9 cellular contexts compared by ENCODE assay signal in the genomic region with DNA sequence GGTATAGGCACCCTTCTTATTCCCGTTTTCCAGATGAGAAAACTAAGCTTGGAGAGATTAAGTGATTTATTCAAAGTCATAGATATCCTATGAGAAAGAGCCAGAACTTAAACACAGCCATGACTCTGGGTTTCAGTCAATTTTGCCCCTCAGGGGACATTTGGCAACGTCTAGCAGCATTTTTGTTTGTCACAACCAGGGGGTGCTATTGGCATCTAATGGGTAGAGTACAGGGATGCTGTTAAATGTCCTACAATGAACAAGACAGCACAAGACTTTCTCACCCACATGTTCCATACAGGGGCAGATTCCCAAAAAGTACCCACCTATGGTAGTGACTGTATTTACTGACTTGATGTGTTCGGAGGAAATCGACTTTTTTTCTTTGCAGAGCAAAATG. TPM values are rescaled to one million over a fixed set of nuclear protein-coding genes. Genes with fewer than 3 reads are reported as not detected.
DNase-seq lines count a peak whose midpoint lies in the region; ATAC-seq and TF ChIP-seq lines count a peak whose summit lies in the region.
"Had no signal": no experiment of that assay in that cellular context is flagged by ENCODE, and none has a peak within 500 bp of the region (broad histone marks: within the 10 kb centered on the region; RNA-seq: fewer than 3 reads in every experiment).

No MANE protein-coding gene starts in this region.

- H3K4me1 ChIP-seq in esophagus muscularis mucosa (peaks cover 0 to 10% (median 6%) of the 10 kb centered on the region in 4 donors), transverse colon (no peaks in the 10 kb centered on the region)

- 46% methylated on average over 4 of the region's 4 CpGs for WGBS in esophagus muscularis mucosa
- WGBS in transverse colon (ENCODE audit: low coverage in 1 of 2), 2 donors, result 20 to 46% methylated on average over 3 to 4 of the region's 4 CpGs

- H3K27ac ChIP-seq in esophagus muscularis mucosa (replicated peaks in 1 of 4) (no peak overlapping the region), transverse colon (no peak overlapping the region)

- no peak overlapping the region for H3K4me3 Mint-ChIP-seq in activated CD4-positive, alpha-beta T cell treated with anti-CD3 and anti-CD28 coated beads for 36 hours
- H3K4me3 Mint-ChIP-seq: stimulated activated naive CD8-positive, alpha-beta T cell treated with anti-CD3 and anti-CD28 coated beads, Interleukin-15, Interleukin-2, amounts not matched to agents 100 ng/mL and 50 ng/mL, for 24 hours had no signal

- intact Hi-C loops in activated CD4-positive, alpha-beta T cell treated with anti-CD3 and anti-CD28 coated beads for 36 hours (cut with DNase I, micrococcal nuclease), result loop anchor here (2.0 to 10.0 kb wide), 2 partner anchors 442 to 558 kb away; no protein-coding TSS in a partner anchor
- intact Hi-C loops in esophagus muscularis mucosa (cut with DNase I) (no loop called here), transverse colon (cut with DNase I; ENCODE audit: low total_unique reads) (no loop called here), left cardiac atrium (cut with DNase I) (no loop called here)

- no peak overlapping the region for H3K4me3 ChIP-seq in esophagus muscularis mucosa
- no peak overlapping the region for H3K4me3 ChIP-seq in transverse colon

- TF ChIP-seq EP300 in esophagus muscularis mucosa (IDR thresholded peaks at IDR 0.05), result no peak
- no peak for TF ChIP-seq EP300 in transverse colon (IDR thresholded peaks at IDR 0.05; ENCODE audit: low read depth)

- no peaks in the 10 kb centered on the region for H3K9me3 ChIP-seq in esophagus muscularis mucosa
- H3K9me3 ChIP-seq in transverse colon, result no peaks in the 10 kb centered on the region

- POLR2A ChIA-PET in activated CD4-positive, alpha-beta T cell treated with anti-CD3 and anti-CD28 coated beads for 36 hours (lab: Charles Lee), result no interaction called here

- peaks cover 40% of the 10 kb centered on the region for H3K27me3 Mint-ChIP-seq in activated CD4-positive, alpha-beta T cell treated with anti-CD3 and anti-CD28 coated beads for 36 hours

- ATAC-seq in activated CD4-positive, alpha-beta T cell treated with anti-CD3 and anti-CD28 coated beads for 36 hours, result no peak
- ATAC-seq in HG03159 (IDR thresholded peaks at IDR 0.05; ENCODE audit: unreplicated experiment), result no peak
- no peak for ATAC-seq in left cardiac atrium
- no peak for ATAC-seq in GM21528 (IDR thresholded peaks at IDR 0.05; ENCODE audit: low FRiP score, unreplicated experiment)

- no peaks in the 10 kb centered on the region for H3K36me3 Mint-ChIP-seq in activated CD4-positive, alpha-beta T cell treated with anti-CD3 and anti-CD28 coated beads for 36 hours (ENCODE audit: low read depth)

- no peaks in the 10 kb centered on the region for H3K4me1 Mint-ChIP-seq in activated CD4-positive, alpha-beta T cell treated with anti-CD3 and anti-CD28 coated beads for 36 hours

- TF ChIP-seq POLR2A in esophagus muscularis mucosa (IDR thresholded peaks at IDR 0.05; ENCODE audit: low read depth) (no peak), transverse colon (IDR thresholded peaks at IDR 0.05) (no peak)

- TF ChIP-seq CTCF in esophagus muscularis mucosa (IDR thresholded peaks at IDR 0.05) (peak in 2 of 3 experiments; percentile 31 to 36), transverse colon (IDR thresholded peaks at IDR 0.05) (peak in 4 of 5 experiments; percentile 24 to 50 (median 28))

- CTCF ChIA-PET in activated CD4-positive, alpha-beta T cell treated with anti-CD3 and anti-CD28 coated beads for 36 hours (lab: Charles Lee), result interaction anchor here (0.5 to 0.6 kb wide), 2 partner anchors 1247 to 1453 kb away, joined by 3 read pairs; no protein-coding TSS in a partner anchor

- H3K27me3 ChIP-seq in esophagus muscularis mucosa (peaks cover 0 to 41% (median 4%) of the 10 kb centered on the region in 4 donors), transverse colon (peaks cover 40% of the 10 kb centered on the region)

- H3K36me3 ChIP-seq in esophagus muscularis mucosa, result no peaks in the 10 kb centered on the region
- H3K36me3 ChIP-seq in transverse colon, result no peaks in the 10 kb centered on the region

- peak; percentile 9 for DNase-seq in activated CD4-positive, alpha-beta T cell treated with anti-CD3 and anti-CD28 coated beads for 36 hours
- no peak for DNase-seq in activated CD4-positive, alpha-beta T cell treated with anti-CD3 and anti-CD28 coated beads, Interleukin-2, amount 50 U/mL, for 4 hours
- peak; percentile 87 for DNase-seq in NCI-H82 (lab: John Stamatoyannopoulos, UW)
- DNase-seq in esophagus muscularis mucosa (ENCODE audit: extremely low spot score), result no peak
- no peak for DNase-seq in transverse colon
- no peak for DNase-seq in left cardiac atrium

- in situ Hi-C loops in transverse colon (cut with MboI; ENCODE audit: low pct_ligation_motif_present in 1 of 4, low pct_unique_long_range_greater_than_20kb in 1 of 4, low sequenced_read_pairs in 3 of 4), result loop anchor here in 1 of 4 donors (25.0 kb wide), 1 partner anchor 541 kb away; no protein-coding TSS in a partner anchor

- H3K9me3 Mint-ChIP-seq in activated CD4-positive, alpha-beta T cell treated with anti-CD3 and anti-CD28 coated beads for 36 hours (ENCODE audit: low read depth), result no peaks in the 10 kb centered on the region
- H3K9me3 Mint-ChIP-seq: stimulated activated naive CD8-positive, alpha-beta T cell treated with anti-CD3 and anti-CD28 coated beads, Interleukin-15, Interleukin-2, amounts not matched to agents 100 ng/mL and 50 ng/mL, for 24 hours had no signal

- no peak overlapping the region for H3K27ac Mint-ChIP-seq in activated CD4-positive, alpha-beta T cell treated with anti-CD3 and anti-CD28 coated beads for 36 hours
- H3K27ac Mint-ChIP-seq: stimulated activated naive CD8-positive, alpha-beta T cell treated with anti-CD3 and anti-CD28 coated beads, Interleukin-15, Interleukin-2, amounts not matched to agents 100 ng/mL and 50 ng/mL, for 24 hours had no signal

RNA-seq across cellular contexts. Expression of gene SHISA9, which starts 4.8 kb away (rescaled TPM):
- total RNA-seq in activated CD4-positive, alpha-beta T cell treated with anti-CD3 and anti-CD28 coated beads for 36 hours, result under 1 TPM in 1 of 2 experiments, not detected in 1; 0.02 TPM
- total RNA-seq in esophagus muscularis mucosa (10 to 100 TPM in 1 of 4 donors, 1 to 10 TPM in 3; 3.6 to 10.8 (median 4.6) TPM), transverse colon (10 to 100 TPM in 1 of 4 donors, 1 to 10 TPM in 3; 1.3 to 37.6 (median 2.1) TPM), left cardiac atrium (under 1 TPM; 0.31 to 0.44 TPM)

Comparison
In these comparisons a context has a peak if more than half of its experiments do, and no peak if none do; other contexts are left out.
1. DNase-seq: peak in activated CD4-positive, alpha-beta T cell treated with anti-CD3 and anti-CD28 coated beads for 36 hours (single experiment) and NCI-H82 (single experiment); none in activated CD4-positive, alpha-beta T cell treated with anti-CD3 and anti-CD28 coated beads, Interleukin-2, amount 50 U/mL, for 4 hours (0 of 2), esophagus muscularis mucosa (single experiment), transverse colon (single experiment) and left cardiac atrium (single experiment).
2. intact Hi-C loops: an anchor here in activated CD4-positive, alpha-beta T cell treated with anti-CD3 and anti-CD28 coated beads for 36 hours (2.0 to 10.0 kb wide); none called in esophagus muscularis mucosa, transverse colon and left cardiac atrium.